Comparison of ENCODE assay signal across 11 cellular contexts in genomic region chr16:11978080-11978479, GRCh38. TPM values are rescaled to one million over a fixed set of nuclear protein-coding genes. Genes with fewer than 3 reads are reported as not detected.
DNase-seq lines count a peak whose midpoint lies in the region; ATAC-seq, FAIRE-seq and TF ChIP-seq lines count a peak whose summit lies in the region.
"Had no signal": no experiment of that assay in that cellular context is flagged by ENCODE, and none has a peak within 500 bp of the region (broad histone marks: within the 10 kb centered on the region; RNA-seq: fewer than 3 reads in every experiment).

No MANE protein-coding gene starts in this region.

- H3K27ac Mint-ChIP-seq in naive thymus-derived CD8-positive, alpha-beta T cell = peak overlapping the region in 8 of 10 donors; percentile 54 to 98 (median 88)

- TSS peak; percentile 41 for BruUV-seq in A673 (replicated peaks; lab: Mats Ljungman, UMichigan)

- TF ChIP-seq CTCF in A673 (conservative IDR thresholded peaks at IDR 0.05; ENCODE audit: low read depth, low read length) = no peak
- TF ChIP-seq CTCF in omental fat pad (IDR thresholded peaks at IDR 0.05) = no peak

- H3K27me3 Mint-ChIP-seq in naive thymus-derived CD8-positive, alpha-beta T cell = no peaks in the 10 kb centered on the region

- peaks cover 27 to 53% (median 44%) of the 10 kb centered on the region in 4 donors for H3K4me1 Mint-ChIP-seq in naive thymus-derived CD8-positive, alpha-beta T cell

- H3K9me3 ChIP-seq in A673 (ENCODE audit: low read depth, low read length, poor library complexity, severe bottlenecking) = no peaks in the 10 kb centered on the region
- no peaks in the 10 kb centered on the region for H3K9me3 ChIP-seq in adipocyte (ENCODE audit: control insufficient read depth, low read length)

- CTCF ChIA-PET in A673 (lab: Charles Lee) = no interaction called here

- H3K27ac ChIP-seq in A673 (ENCODE audit: low read depth, low read length, poor library complexity, severe bottlenecking) = no peak overlapping the region

- no peaks in the 10 kb centered on the region for H3K27me3 ChIP-seq in A673 (replicated peaks; ENCODE audit: insufficient read depth, low read depth, low read length, poor library complexity)
- no peaks in the 10 kb centered on the region for H3K27me3 ChIP-seq in adipocyte (replicated peaks; ENCODE audit: control insufficient read depth, insufficient read depth, low read length)

- DNase-seq in A673 (ENCODE audit: low spot score) (no peak), GM19239 (ENCODE audit: insufficient read length, low spot score) (no peak), adipocyte (ENCODE audit: low read depth) (peak; percentile 28), kidney glomerular epithelial cell (lab: John Stamatoyannopoulos, UW) (no peak), NCI-H446 treated with DMSO at 0.1 percent for 48 hours (lab: John Stamatoyannopoulos, UW) (no peak), omental fat pad (ENCODE audit: low spot score) (no peak)
- no peak for DNase-seq in naive thymus-derived CD8-positive, alpha-beta T cell
- DNase-seq in stimulated activated CD4-positive, alpha-beta T cell treated with anti-CD3 and anti-CD28 coated beads, Interleukin-4, amount 100 ng/mL, for 1 hour = no peak

- intact Hi-C loops in A673 (cut with micrococcal nuclease; ENCODE audit: unreplicated experiment) = no loop called here

- no peak for ATAC-seq in naive thymus-derived CD8-positive, alpha-beta T cell
- ATAC-seq in omental fat pad (ENCODE audit: low FRiP score) = no peak

- peak overlapping the region; percentile 85 to 97 (median 93) for H3K4me3 Mint-ChIP-seq in naive thymus-derived CD8-positive, alpha-beta T cell

- H3K4me1 ChIP-seq in A673 (ENCODE audit: insufficient read depth, low read length, poor library complexity, severe bottlenecking) (no peaks in the 10 kb centered on the region), adipocyte (ENCODE audit: control insufficient read depth, insufficient read depth, low read length) (peaks cover 19% of the 10 kb centered on the region)

- H3K36me3 ChIP-seq in A673 (ENCODE audit: insufficient read depth, low read length, poor library complexity, severe bottlenecking) (no peaks in the 10 kb centered on the region), adipocyte (ENCODE audit: control insufficient read depth, insufficient read depth, low read length, severe bottlenecking) (no peaks in the 10 kb centered on the region)

- H3K4me3 ChIP-seq in A673 (ENCODE audit: low read depth, low read length, poor library complexity, severe bottlenecking) (peak overlapping the region; percentile 85), adipocyte (ENCODE audit: low read length) (peak overlapping the region; percentile 100)

- POLR2A ChIA-PET in A673 (lab: Charles Lee; ENCODE audit: low non-redundant PET) = no interaction called here
- POLR2A ChIA-PET in naive thymus-derived CD8-positive, alpha-beta T cell (lab: Charles Lee) = interaction anchor here (1.2 to 2.1 kb wide), 3 partner anchors 15 to 90 kb away, joined by 4 to 14 read pairs (median 6); no protein-coding TSS in a partner anchor

- H3K9ac ChIP-seq in adipocyte (ENCODE audit: low read length) = peak overlapping the region; percentile 98

- peaks cover 0 to 8% (median 0%) of the 10 kb centered on the region in 3 donors for H3K36me3 Mint-ChIP-seq in naive thymus-derived CD8-positive, alpha-beta T cell

- FAIRE-seq in GM19239 (lab: Jason Lieb, UNC) = peak; percentile 53

- H3K9me3 Mint-ChIP-seq in naive thymus-derived CD8-positive, alpha-beta T cell = no peaks in the 10 kb centered on the region

RNA-seq across cellular contexts. Expression of gene SNX29, which starts 1.5 kb away (rescaled TPM):
- total RNA-seq in A673 (2021) (10.1 and 14.3 TPM in 2 replicates), omental fat pad (10 to 100 TPM; 22.6 to 41.1 (median 30.2) TPM)
- total RNA-seq in naive thymus-derived CD8-positive, alpha-beta T cell = 10 to 100 TPM; 31.2 to 42.7 TPM
- polyA plus RNA-seq in naive thymus-derived CD8-positive, alpha-beta T cell = 10 to 100 TPM in 2 of 3 donors, 1 to 10 TPM in 1; 6.1 to 14.3 (median 12.3) TPM

RNA-seq across cellular contexts. Expression of gene TNFRSF17, which starts 13.1 kb away (rescaled TPM):
- total RNA-seq in A673 (2021) (not detected in 2 replicates), omental fat pad (1 to 10 TPM in 1 of 4 donors, not detected in 3; 1.2 TPM)
- 1 to 10 TPM in 1 of 2 experiments, under 1 TPM in 1; 0.63 to 1.2 TPM for total RNA-seq in naive thymus-derived CD8-positive, alpha-beta T cell
- polyA plus RNA-seq in naive thymus-derived CD8-positive, alpha-beta T cell = under 1 TPM in 1 of 3 donors, not detected in 2; 0.20 TPM
- total RNA-seq: dermis microvascular lymphatic vessel endothelial cell, H4, myocyte had no signal

RNA-seq across cellular contexts. Expression of gene NPIPB2, which starts 36.2 kb away (rescaled TPM):
- 9.2 and 9.6 TPM in 2 replicates for total RNA-seq in A673 (2021)
- 10 to 100 TPM; 18.0 to 24.5 TPM for total RNA-seq in naive thymus-derived CD8-positive, alpha-beta T cell
- polyA plus RNA-seq in naive thymus-derived CD8-positive, alpha-beta T cell = 1 to 10 TPM in 2 of 3 donors, not detected in 1; 1.1 to 2.5 TPM
- total RNA-seq in omental fat pad = 10 to 100 TPM in 1 of 4 donors, 1 to 10 TPM in 3; 5.5 to 11.5 (median 8.2) TPM
